ENCODE assay signal across 8 cellular contexts in genomic region chr20:20594171-20594530, GRCh38.
DNase-seq lines count a peak whose midpoint lies in the region; ATAC-seq, FAIRE-seq and TF ChIP-seq lines count a peak whose summit lies in the region.

No MANE protein-coding gene starts in this region.

- ATAC-seq in GM12878, result peak; percentile 45; the same call in 2 of the 3 replicates
- no peak for ATAC-seq in HG03520 (IDR thresholded peaks at IDR 0.05; ENCODE audit: unreplicated experiment)

- no peaks in the 10 kb centered on the region for H4K20me1 ChIP-seq in GM12878 (ENCODE audit: control insufficient read depth, insufficient read depth)

- TF ChIP-seq CTCF in GM12878 (IDR thresholded peaks at IDR 0.05 in 2 of 3, conservative IDR thresholded peaks at IDR 0.05 in 1 of 3; ENCODE audit: control insufficient read depth in 2 of 3, extremely low read depth in 1 of 3, insufficient read depth in 1 of 3, low read depth in 3 of 3, low read length in 3 of 3), result peak in 1 of 3 experiments; percentile 25; a peak in 1 of 6 replicates
- no peak for TF ChIP-seq CTCF in lower leg skin (IDR thresholded peaks at IDR 0.05)

- CTCF ChIA-PET in GM12878 (lab: Yijun Ruan, JAX), result interaction anchor here (0.8 to 4.9 kb wide), 45 partner anchors 9 to 579 kb away, joined by 3 to 56 read pairs (median 4); partner anchors contain the start of gene RALGAPA2

- no peaks in the 10 kb centered on the region for H3K27me3 ChIP-seq in GM12878 (replicated peaks in 1 of 2; ENCODE audit: control insufficient read depth in 2 of 2, insufficient read depth in 2 of 2, low read length in 1 of 2)

- FAIRE-seq in GM12878 (lab: Jason Lieb, UNC), result no peak

- no peaks in the 10 kb centered on the region for H3K4me1 ChIP-seq in GM12878 (ENCODE audit: control insufficient read depth, insufficient read depth, low read length)

- RAD21 ChIA-PET in GM12878 (lab: Charles Lee; ENCODE audit: unreplicated experiment), result interaction anchor here (0.7 to 3.3 kb wide), 17 partner anchors 10 to 511 kb away, joined by 3 to 17 read pairs (median 3); no protein-coding TSS in a partner anchor

- no peak for TF ChIP-seq POLR2A in GM12878 (IDR thresholded peaks at IDR 0.05; ENCODE audit: low read depth, low read length)
- no peak for TF ChIP-seq POLR2A in lower leg skin (IDR thresholded peaks at IDR 0.05)

- in situ Hi-C loops in GM12878 (cut with MboI), result loop anchor here (10.0 kb wide), 1 partner anchor 519 kb away; no protein-coding TSS in a partner anchor

- SMC1A ChIA-PET in GM12878 (lab: Charles Lee; ENCODE audit: uncharacterized antibody, unreplicated experiment), result interaction anchor here (0.5 to 2.8 kb wide), 28 partner anchors 8 to 807 kb away, joined by 3 to 10 read pairs (median 4); no protein-coding TSS in a partner anchor

- H3K79me2 ChIP-seq in GM12878 (ENCODE audit: control insufficient read depth, insufficient read depth, low read length), result no peaks in the 10 kb centered on the region

- H3K27ac ChIP-seq in GM12878 (ENCODE audit: control insufficient read depth, insufficient read depth), result no peak overlapping the region

- no peak overlapping the region for H3K4me2 ChIP-seq in GM12878 (ENCODE audit: control insufficient read depth, insufficient read depth)

- POLR2A ChIA-PET in GM12878 (lab: Charles Lee), result interaction anchor here (1.1 kb wide), 1 partner anchor 17 kb away, joined by 3 read pairs; no protein-coding TSS in a partner anchor

- peaks cover 0 to 11% of the 10 kb centered on the region in 2 experiments; a peak in 1 of 4 replicates for H3K36me3 ChIP-seq in GM12878 (ENCODE audit: control insufficient read depth in 2 of 2, insufficient read depth in 2 of 2, low read length in 1 of 2)

- H3K9me3 ChIP-seq in GM12878 (replicated peaks; ENCODE audit: control insufficient read depth, insufficient read depth, low read length), result no peaks in the 10 kb centered on the region

- TF ChIP-seq EP300 in GM12878 (IDR thresholded peaks at IDR 0.05; ENCODE audit: borderline replicate concordance in 1 of 2, control insufficient read depth in 1 of 2, low read depth in 2 of 2, low read length in 2 of 2), result no peak

- H3K4me3 ChIP-seq in GM12878 (no peak overlapping the region), lower leg skin (ENCODE audit: low read depth, poor library complexity, severe bottlenecking) (no peak overlapping the region)

- TF ChIP-seq RAD21 in GM12878 (IDR thresholded peaks at IDR 0.05; ENCODE audit: insufficient read depth, low read depth, low read length), result 0 out of 2 replicates have a peak, but pooled peaks have one; percentile 8

- intact Hi-C loops in GM12878 (cut with micrococcal nuclease; ENCODE audit: unreplicated experiment) (loop anchor here (10.0 kb wide), 1 partner anchor 509 kb away; no protein-coding TSS in a partner anchor), lower leg skin (cut with DNase I; ENCODE audit: low total_unique reads) (loop anchor here (10.0 kb wide), 2 partner anchors 61 to 231 kb away; no protein-coding TSS in a partner anchor)

- BruUV-seq in GM12878 (replicated peaks; lab: Mats Ljungman, UMichigan), result no TSS peak

- no peak overlapping the region for H3K9ac ChIP-seq in GM12878 (ENCODE audit: control insufficient read depth, insufficient read depth, low read length)

- 0% methylated on average over 1 of the region's 1 CpG for WGBS in GM12878 (ENCODE audit: insufficient coverage, insufficient replicate concordance, low lambda C conversion rate, missing lambda C conversion rate)
- 33 to 48% methylated on average over 1 of the region's 1 CpG for WGBS in lower leg skin, 2 donors

- DNase-seq in GM04504 (ENCODE audit: low read depth) (peak; percentile 1), NCI-H1694 (lab: John Stamatoyannopoulos, UW) (peak; percentile 65), GM12878 (ENCODE audit: low read depth, low spot score) (no peak), myocyte (ENCODE audit: low read depth) (peak; percentile 47), lower leg skin (ENCODE audit: low spot score in 2 of 2) (no peak), hepatic stellate cell (ENCODE audit: low spot score) (no peak), activated T-cell treated with anti-CD3 and anti-CD28 coated beads for 4 hours (no peak)

- H2AFZ ChIP-seq in GM12878 (ENCODE audit: control insufficient read depth, low read depth, low read length), result no peak overlapping the region

TF ChIP-seq in GM12878, 131 proteins besides CTCF, POLR2A, EP300 and RAD21:
- TF ChIP-seq HCFC1 (IDR thresholded peaks at IDR 0.05; ENCODE audit: low read length) (no peak), MXI1 (IDR thresholded peaks at IDR 0.05; ENCODE audit: low read depth, low read length) (no peak), RFX5 (IDR thresholded peaks at IDR 0.05; ENCODE audit: low read depth, low read length) (no peak), E2F4 (IDR thresholded peaks at IDR 0.05; ENCODE audit: low read depth, low read length) (no peak), RELA (IDR thresholded peaks at IDR 0.05; ENCODE audit: borderline replicate concordance, partially characterized antibody) (no peak), RB1 (IDR thresholded peaks at IDR 0.05; ENCODE audit: borderline replicate concordance) (no peak), BCL11A (IDR thresholded peaks at IDR 0.05; ENCODE audit: low read depth, low read length) (no peak), ZNF207 (IDR thresholded peaks at IDR 0.05; ENCODE audit: borderline replicate concordance) (no peak), USF2 (IDR thresholded peaks at IDR 0.05; ENCODE audit: borderline replicate concordance, low read depth, low read length) (no peak), MEF2B (IDR thresholded peaks at IDR 0.05; ENCODE audit: partially characterized antibody, poor library complexity, severe bottlenecking) (no peak), POLR2AphosphoS5 (IDR thresholded peaks at IDR 0.05; ENCODE audit: low read length) (no peak)

Comparison
In these comparisons a context has a peak if more than half of its experiments do, and no peak if none do; other contexts are left out.
1. DNase-seq: peak in GM04504 (single experiment), NCI-H1694 (single experiment) and myocyte (single experiment); none in GM12878 (single experiment), lower leg skin (0 of 2), hepatic stellate cell (single experiment) and activated T-cell treated with anti-CD3 and anti-CD28 coated beads for 4 hours (single experiment).